ENCODE assay signal across 12 cellular contexts in genomic region chr17:28338056-28338768, GRCh38. TPM values are rescaled to one million over a fixed set of nuclear protein-coding genes. Genes with fewer than 3 reads are reported as not detected.
DNase-seq lines count a peak whose midpoint lies in the region; ATAC-seq and TF ChIP-seq lines count a peak whose summit lies in the region.
"Had no signal": no experiment of that assay in that cellular context is flagged by ENCODE, and none has a peak within 500 bp of the region (broad histone marks: within the 10 kb centered on the region; RNA-seq: fewer than 3 reads in every experiment).

No MANE protein-coding gene starts in this region.

- H3K9me3 ChIP-seq in heart left ventricle (no peaks in the 10 kb centered on the region), colonic mucosa (no peaks in the 10 kb centered on the region), vagina (no peaks in the 10 kb centered on the region)

- H3K4me1 ChIP-seq in heart left ventricle: peaks cover 0 to 62% (median 54%) of the 10 kb centered on the region in 12 donors
- peaks cover 8% of the 10 kb centered on the region for H3K4me1 ChIP-seq in colonic mucosa
- H3K4me1 ChIP-seq in vagina: peaks cover 62% of the 10 kb centered on the region

- H3K4me3 ChIP-seq in heart left ventricle: peak overlapping the region in 10 of 12 donors; percentile 2 to 97 (median 31)
- no peak overlapping the region for H3K4me3 ChIP-seq in colonic mucosa
- no peak overlapping the region for H3K4me3 ChIP-seq in vagina

- DNase-seq in heart left ventricle (peak in 3 of 5 donors; percentile 50 to 75 (median 65)), left ventricle myocardium superior (no peak), colonic mucosa (no peak), lung microvascular endothelial cell (ENCODE audit: low read depth in 2 of 2) (peak; percentile 61 to 91), vagina (ENCODE audit: extremely low spot score in 2 of 2) (no peak), DMS114 treated with DMSO at 0.1 percent for 48 hours (lab: John Stamatoyannopoulos, UW; ENCODE audit: unreplicated experiment) (no peak), iPS-NIHi11 (ENCODE audit: low spot score) (no peak)
- no peak for DNase-seq in stimulated activated naive CD8-positive, alpha-beta T cell treated with anti-CD3 and anti-CD28 coated beads, Interleukin-15, Interleukin-2, amounts not matched to agents 100 U/mL and 50 U/mL, for 24 hours
- DNase-seq: activated B cell treated with CpG ODN at 0.5 μM for 24 hours; AML-193; stimulated activated CD4-positive, alpha-beta T cell treated with anti-CD3 and anti-CD28 coated beads, Interleukin-4, amount 100 ng/mL, for 24 hours had no signal

- 28 to 38% (median 33%) methylated on average over 5 of the region's 5 CpGs for WGBS in heart left ventricle, 4 donors

- no peak overlapping the region for H3K9ac ChIP-seq in colonic mucosa (ENCODE audit: low read depth in 2 of 2, low read length in 2 of 2)

- TF ChIP-seq CTCF in heart left ventricle (IDR thresholded peaks at IDR 0.05) (peak in 2 of 12 donors; percentile 7 to 19), colonic mucosa (IDR thresholded peaks at IDR 0.05) (no peak), vagina (IDR thresholded peaks at IDR 0.05) (no peak)

- H3K27ac ChIP-seq in heart left ventricle (peak overlapping the region; percentile 62 to 100 (median 98)), colonic mucosa (peak overlapping the region; percentile 5), vagina (peak overlapping the region; percentile 37)

- peaks cover 0 to 41% (median 39%) of the 10 kb centered on the region in 9 donors for H3K36me3 ChIP-seq in heart left ventricle
- H3K36me3 ChIP-seq in colonic mucosa: peaks cover 10% of the 10 kb centered on the region
- H3K36me3 ChIP-seq in vagina: peaks cover 0 to 41% of the 10 kb centered on the region in 2 donors

- ATAC-seq in heart left ventricle: peak in 1 of 4 donors; percentile 12
- no peak for ATAC-seq in left ventricle myocardium superior
- no peak for ATAC-seq in stimulated activated naive CD8-positive, alpha-beta T cell treated with anti-CD3 and anti-CD28 coated beads, Interleukin-15, Interleukin-2, amounts not matched to agents 100 U/mL and 50 U/mL, for 24 hours

- TF ChIP-seq POLR2A in heart left ventricle (IDR thresholded peaks at IDR 0.05): peak in 1 of 2 donors; percentile 31
- no peak for TF ChIP-seq POLR2A in vagina (IDR thresholded peaks at IDR 0.05)

- intact Hi-C loops in heart left ventricle (cut with DNase I) (loop anchor here in 3 of 10 donors (5.0 to 10.0 kb wide), 3 partner anchors 607 to 617 kb away; partner anchors contain the start of gene PHF12 (in 2 of the 3)), left ventricle myocardium superior (cut with micrococcal nuclease) (no loop called here), colonic mucosa (cut with DNase I) (no loop called here), vagina (cut with DNase I) (no loop called here)

- H3K27me3 ChIP-seq in heart left ventricle: no peaks in the 10 kb centered on the region
- H3K27me3 ChIP-seq in colonic mucosa: no peaks in the 10 kb centered on the region
- no peaks in the 10 kb centered on the region for H3K27me3 ChIP-seq in vagina

RNA-seq across cellular contexts. Expression of gene TNFAIP1, which starts 2.7 kb away (rescaled TPM):
- total RNA-seq in heart left ventricle (10 to 100 TPM; 31.7 to 83.4 (median 50.3) TPM), left ventricle myocardium superior (32.6 TPM), colonic mucosa (10 to 100 TPM; 29.6 to 39.8 TPM), lung microvascular endothelial cell (70.6 and 98.0 TPM in 2 replicates), vagina (27.3 TPM)
- 10 to 100 TPM; 11.9 to 47.8 TPM for polyA plus RNA-seq in heart left ventricle

RNA-seq across cellular contexts. Expression of gene IFT20, which starts 2.9 kb away (rescaled TPM):
- total RNA-seq in heart left ventricle (10 to 100 TPM in 6 of 9 donors, 1 to 10 TPM in 3; 7.9 to 16.7 (median 11.0) TPM), left ventricle myocardium superior (12.5 TPM), colonic mucosa (10 to 100 TPM; 30.9 to 31.5 TPM), lung microvascular endothelial cell (42.3 and 43.3 TPM in 2 replicates), vagina (42.5 TPM)
- 10 to 100 TPM; 17.4 to 18.9 TPM for polyA plus RNA-seq in heart left ventricle

RNA-seq across cellular contexts. Expression of gene POLDIP2, which starts 19.1 kb away (rescaled TPM):
- total RNA-seq in heart left ventricle (100 to 1,000 TPM; 125 to 194 (median 163) TPM), left ventricle myocardium superior (157 TPM), colonic mucosa (100 to 1,000 TPM in 1 of 2 donors, 10 to 100 TPM in 1; 80.3 to 132 TPM), lung microvascular endothelial cell (50.8 and 55.6 TPM in 2 replicates), vagina (45.9 TPM)
- polyA plus RNA-seq in heart left ventricle: 100 to 1,000 TPM in 1 of 2 donors, 10 to 100 TPM in 1; 97.8 to 186 TPM

RNA-seq across cellular contexts. Expression of gene TMEM97, which starts 19.2 kb away (rescaled TPM):
- total RNA-seq in heart left ventricle (1 to 10 TPM; 2.5 to 6.0 (median 3.3) TPM), left ventricle myocardium superior (2.4 TPM), colonic mucosa (10 to 100 TPM; 37.2 to 38.5 TPM), lung microvascular endothelial cell (10.3 and 26.4 TPM in 2 replicates), vagina (2.5 TPM)
- 1 to 10 TPM; 1.4 to 7.9 TPM for polyA plus RNA-seq in heart left ventricle

RNA-seq across cellular contexts. Expression of gene SEBOX, which starts 26.8 kb away (rescaled TPM):
- not detected for total RNA-seq in heart left ventricle
- not detected for polyA plus RNA-seq in heart left ventricle
- total RNA-seq in left ventricle myocardium superior: not detected
- total RNA-seq in colonic mucosa: not detected
- total RNA-seq in lung microvascular endothelial cell: not detected in 2 replicates
- total RNA-seq in vagina: not detected
- total RNA-seq: activated B cell treated with CpG ODN at 0.5 μM for 24 hours had no signal
- polyA plus RNA-seq: IgD-negative memory B cell had no signal

Comparison
In these comparisons a context has a peak if more than half of its experiments do, and no peak if none do; other contexts are left out.
1. DNase-seq: peak in heart left ventricle (3 of 5) and lung microvascular endothelial cell (2 of 2); none in left ventricle myocardium superior (single experiment), colonic mucosa (single experiment), vagina (0 of 2), DMS114 treated with DMSO at 0.1 percent for 48 hours (single experiment), stimulated activated naive CD8-positive, alpha-beta T cell treated with anti-CD3 and anti-CD28 coated beads, Interleukin-15, Interleukin-2, amounts not matched to agents 100 U/mL and 50 U/mL, for 24 hours (single experiment) and iPS-NIHi11 (single experiment).
2. H3K27ac ChIP-seq: peak in every context shown above with its lines; median percentile 98 in heart left ventricle; 37 in vagina; 5 in colonic mucosa.
3. H3K4me3 ChIP-seq: peak in heart left ventricle (10 of 12); none in colonic mucosa (single experiment) and vagina (0 of 2).